Comparison of ENCODE assay signal across 24 cellular contexts in the genomic region with DNA sequence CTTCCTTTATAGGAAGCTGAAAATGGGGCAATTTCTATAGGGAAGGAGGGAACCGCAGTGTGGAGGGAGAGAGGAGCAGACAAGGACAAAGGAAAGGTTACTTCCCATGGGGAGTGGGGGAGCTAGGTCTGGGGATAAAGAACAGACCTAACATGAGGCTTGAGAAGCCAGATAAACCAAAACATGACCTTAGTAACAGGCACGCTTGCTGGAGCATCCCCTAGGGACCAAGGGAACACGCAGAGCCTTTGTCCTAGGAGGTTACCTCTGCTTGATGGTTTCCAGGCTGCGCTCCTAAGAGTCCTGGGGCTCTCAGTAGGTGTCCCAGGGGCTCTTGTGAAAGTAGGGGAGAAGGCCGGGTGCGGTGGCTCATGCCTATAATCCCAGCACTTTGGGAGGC.
"Had no signal": no experiment of that assay in that cellular context is flagged by ENCODE, and none has a peak within 500 bp of the region (broad histone marks: within the 10 kb centered on the region; RNA-seq: fewer than 3 reads in every experiment).

No MANE protein-coding gene starts in this region.

- H3K9me2 ChIP-seq: SK-N-SH had no signal

- H3K4me2 ChIP-seq: SK-N-SH had no signal

- ATAC-seq: HepG2, Panc1, PC-3, T-cell had no signal

- H3K27me3 ChIP-seq: MG63, SJSA1 had no signal

- H3K9me3 ChIP-seq: MG63, SJSA1, SK-N-SH had no signal

- H3K36me3 ChIP-seq: MG63, SJSA1 had no signal

- H3K4me3 ChIP-seq: MG63, SJSA1 had no signal

- H3K9ac ChIP-seq: SK-N-SH had no signal

- H3K4me1 ChIP-seq: SJSA1 had no signal

- H3K27ac ChIP-seq: RWPE1, SJSA1 had no signal

- DNase-seq: IMR-90, Karpas-422, KG1, MG63, NCI-H1092 treated with DMSO at 0.1 percent for 48 hours, NCI-H1436, NCI-H187, NCI-H2029, NCI-H2081 treated with DMSO at 0.1 percent for 48 hours, NCI-H2171, NCI-H226, NCI-H524, NCI-H526 treated with DMSO at 0.1 percent for 48 hours, NCI-H774, PC-3, SHP77 treated with DMSO at 0.1 percent for 48 hours, SK-N-SH, SW 1271, T-cell, T-helper 9 cell had no signal
